Comparison of ENCODE assay signal across 10 cellular contexts in genomic region chrX:155231163-155231562, GRCh38. TPM values are rescaled to one million over a fixed set of nuclear protein-coding genes. Genes with fewer than 3 reads are reported as not detected.
DNase-seq lines count a peak whose midpoint lies in the region; ATAC-seq and TF ChIP-seq lines count a peak whose summit lies in the region.
"Had no signal": no experiment of that assay in that cellular context is flagged by ENCODE, and none has a peak within 500 bp of the region (broad histone marks: within the 10 kb centered on the region; RNA-seq: fewer than 3 reads in every experiment).

No MANE protein-coding gene starts in this region.

- peak; percentile 43 for DNase-seq in GM20000 (ENCODE audit: low spot score)
- no peak for DNase-seq in glomerular visceral epithelial cell (ENCODE audit: extremely low spot score)
- no peak for DNase-seq in superior temporal gyrus (ENCODE audit: extremely low spot score)
- DNase-seq in activated effector memory CD4-positive, alpha-beta T cell treated with anti-CD3 and anti-CD28 coated beads, Interleukin-2, amount 50 U/mL, for 16 hours = no peak
- DNase-seq: activated CD4-positive, alpha-beta T cell treated with anti-CD3 and anti-CD28 coated beads, Interleukin-2, amount 50 U/mL, for 48 hours; DMS79; left cardiac atrium had no signal

- H3K27ac Mint-ChIP-seq in activated T-helper 17 cell treated with anti-CD3 and anti-CD28 coated beads, Interleukin-2, amount 50 U/mL, for 72 hours = peak overlapping the region; percentile 82

- H3K36me3 Mint-ChIP-seq in activated T-helper 17 cell treated with anti-CD3 and anti-CD28 coated beads, Interleukin-2, amount 50 U/mL, for 72 hours (ENCODE audit: low read depth) = peaks cover 84% of the 10 kb centered on the region

- no peaks in the 10 kb centered on the region for H3K27me3 Mint-ChIP-seq in activated T-helper 17 cell treated with anti-CD3 and anti-CD28 coated beads, Interleukin-2, amount 50 U/mL, for 72 hours

- peaks cover 17% of the 10 kb centered on the region for H3K4me1 Mint-ChIP-seq in activated T-helper 17 cell treated with anti-CD3 and anti-CD28 coated beads, Interleukin-2, amount 50 U/mL, for 72 hours

- no peaks in the 10 kb centered on the region for H3K9me3 Mint-ChIP-seq in activated T-helper 17 cell treated with anti-CD3 and anti-CD28 coated beads, Interleukin-2, amount 50 U/mL, for 72 hours

- H3K4me3 Mint-ChIP-seq in activated T-helper 17 cell treated with anti-CD3 and anti-CD28 coated beads, Interleukin-2, amount 50 U/mL, for 72 hours = peak overlapping the region; percentile 42

- ATAC-seq in GM18858 (IDR thresholded peaks at IDR 0.05; ENCODE audit: unreplicated experiment) (peak; percentile 82), HG03045 (IDR thresholded peaks at IDR 0.05; ENCODE audit: unreplicated experiment) (peak; percentile 76)
- ATAC-seq in activated T-helper 17 cell treated with anti-CD3 and anti-CD28 coated beads, Interleukin-2, amount 50 U/mL, for 72 hours (replicated peaks) = peak; percentile 61
- ATAC-seq: left cardiac atrium had no signal

- no peak for TF ChIP-seq CTCF in GM20000 (IDR thresholded peaks at IDR 0.05; ENCODE audit: extremely low read depth, missing control alignments)

RNA-seq across cellular contexts. Expression of gene VBP1, which starts 14.9 kb away (rescaled TPM):
- total RNA-seq in activated T-helper 17 cell treated with anti-CD3 and anti-CD28 coated beads, Interleukin-2, amount 50 U/mL, for 72 hours = 10 to 100 TPM; 59.6 to 95.6 TPM

RNA-seq across cellular contexts. Expression of gene RAB39B, which starts 33.1 kb away (rescaled TPM):
- total RNA-seq in activated T-helper 17 cell treated with anti-CD3 and anti-CD28 coated beads, Interleukin-2, amount 50 U/mL, for 72 hours = 10 to 100 TPM; 10.2 to 10.3 TPM
